ENCODE assay signal across 1 cellular context in genomic region chr4:14110407-14110806, GRCh38.
TF ChIP-seq lines count a peak whose summit lies in the region.

No MANE protein-coding gene starts in this region.

TF ChIP-seq in WTC11, 78 proteins besides CTCF, POLR2A, EP300 and RAD21 (continued from another document):
- TF ChIP-seq ATF2 (CRISPR knock-in tag; IDR thresholded peaks at IDR 0.05; ENCODE audit: borderline replicate concordance, low read depth) (no peak), NFE2L1 (CRISPR knock-in tag; IDR thresholded peaks at IDR 0.05) (no peak), AR (CRISPR knock-in tag; IDR thresholded peaks at IDR 0.05) (no peak), HMGXB4 (CRISPR knock-in tag; IDR thresholded peaks at IDR 0.05) (no peak), JAZF1 (CRISPR knock-in tag; IDR thresholded peaks at IDR 0.05) (no peak), PREB (CRISPR knock-in tag; IDR thresholded peaks at IDR 0.05; ENCODE audit: borderline replicate concordance) (no peak), NR3C1 (CRISPR knock-in tag; conservative IDR thresholded peaks at IDR 0.05; ENCODE audit: low read depth) (no peak), ATF1 (CRISPR knock-in tag; IDR thresholded peaks at IDR 0.05) (no peak), CREB1 (CRISPR knock-in tag; IDR thresholded peaks at IDR 0.05) (no peak)
